In the genomic region with DNA sequence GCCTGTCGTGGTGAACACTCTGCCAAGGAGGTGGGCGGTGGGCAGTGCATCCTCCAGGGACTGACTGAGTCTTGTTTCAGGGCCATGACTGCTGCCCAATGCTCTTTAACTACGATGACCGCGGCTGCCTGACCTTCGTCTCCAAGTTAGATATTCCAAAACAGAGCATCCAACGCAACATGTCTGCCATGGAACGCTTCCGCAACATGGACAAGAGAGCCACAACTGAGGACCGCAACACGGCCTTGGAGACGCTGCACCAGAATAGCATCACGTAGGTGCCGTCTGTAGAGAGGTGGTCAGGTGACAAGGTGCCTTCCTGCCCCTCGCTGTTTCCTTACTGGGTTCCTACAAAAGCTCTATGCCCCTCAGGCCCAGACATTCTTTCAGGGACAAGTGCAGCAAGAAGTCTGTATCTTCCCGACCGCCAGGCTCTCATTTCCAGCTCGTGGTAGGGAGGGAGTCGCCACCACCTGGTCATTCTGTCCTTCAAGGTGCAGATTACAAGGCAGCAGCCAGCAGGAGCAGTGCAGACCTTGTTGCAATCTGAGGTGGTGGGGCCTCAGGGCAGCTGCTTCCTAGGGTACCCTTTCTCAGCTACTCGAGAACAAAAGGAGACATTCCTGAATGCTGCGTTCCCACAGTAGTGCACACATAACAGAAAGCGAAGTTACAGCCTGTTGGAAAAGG, we compare ENCODE assay signal across 22 cellular contexts.
"Had no signal": no experiment of that assay in that cellular context is flagged by ENCODE, and none has a peak within 500 bp of the region (broad histone marks: within the 10 kb centered on the region; RNA-seq: fewer than 3 reads in every experiment).

No MANE protein-coding gene starts in this region.

- H3K4me3 ChIP-seq: coronary artery, left lung, smooth muscle cell, suprapubic skin, upper lobe of left lung had no signal

- ATAC-seq: activated CD4-positive, alpha-beta T cell treated with anti-CD3 and anti-CD28 coated beads for 36 hours; activated naive CD4-positive, alpha-beta T cell treated with anti-CD3 and anti-CD28 coated beads, Interleukin-2, amount 50 U/mL, for 72 hours; foreskin keratinocyte; left lung; naive thymus-derived CD8-positive, alpha-beta T cell; stimulated activated naive CD8-positive, alpha-beta T cell treated with anti-CD3 and anti-CD28 coated beads, Interleukin-15, Interleukin-2, amounts not matched to agents 100 U/mL and 50 U/mL, for 24 hours; T-cell had no signal

- H3K4me2 ChIP-seq: smooth muscle cell had no signal

- H3K4me1 Mint-ChIP-seq: activated CD4-positive, alpha-beta memory T cell treated with anti-CD3 and anti-CD28 coated beads, Interleukin-2, amount 10 ng/mL, durations not matched to agents 7 days and 5 days; activated CD4-positive, alpha-beta T cell treated with anti-CD3 and anti-CD28 coated beads for 36 hours; T-cell had no signal

- DNase-seq: activated CD4-positive, alpha-beta memory T cell treated with anti-CD3 and anti-CD28 coated beads, Interleukin-2, amount 10 ng/mL, durations not matched to agents 7 days and 5 days; activated CD4-positive, alpha-beta T cell treated with anti-CD3 and anti-CD28 coated beads for 36 hours; activated gamma-delta T cell; activated T-cell treated with anti-CD3 and anti-CD28 coated beads, Interleukin-2, amount 50 U/mL, for 24 hours; central memory CD4-positive, alpha-beta T cell; effector CD4-positive, alpha-beta T cell; foreskin keratinocyte; left lung; mammary epithelial cell; naive thymus-derived CD8-positive, alpha-beta T cell; occipital lobe; right cardiac atrium; stimulated activated naive CD8-positive, alpha-beta T cell treated with anti-CD3 and anti-CD28 coated beads, Interleukin-15, Interleukin-2, amounts not matched to agents 100 U/mL and 50 U/mL, for 24 hours; T-cell; T-helper 9 cell; upper lobe of left lung had no signal

- H3K27me3 ChIP-seq: foreskin keratinocyte, left lung, suprapubic skin, upper lobe of left lung had no signal

- H3K4me1 ChIP-seq: foreskin keratinocyte, left lung, suprapubic skin, upper lobe of left lung had no signal

- H3K9me3 Mint-ChIP-seq: activated CD4-positive, alpha-beta memory T cell treated with anti-CD3 and anti-CD28 coated beads, Interleukin-2, amount 10 ng/mL, durations not matched to agents 7 days and 5 days; activated naive CD4-positive, alpha-beta T cell treated with anti-CD3 and anti-CD28 coated beads, Interleukin-2, amount 50 U/mL, for 72 hours; activated T-cell treated with anti-CD3 and anti-CD28 coated beads, Interleukin-2, amount 50 U/mL, for 24 hours; naive thymus-derived CD8-positive, alpha-beta T cell; T-cell had no signal

- H3K27ac Mint-ChIP-seq: activated CD4-positive, alpha-beta memory T cell treated with anti-CD3 and anti-CD28 coated beads, Interleukin-2, amount 10 ng/mL, durations not matched to agents 7 days and 5 days; activated CD4-positive, alpha-beta T cell treated with anti-CD3 and anti-CD28 coated beads for 36 hours; activated T-cell treated with anti-CD3 and anti-CD28 coated beads, Interleukin-2, amount 50 U/mL, for 24 hours; progenitor cell of endocrine pancreas had no signal

- H3K4me3 Mint-ChIP-seq: activated CD4-positive, alpha-beta memory T cell treated with anti-CD3 and anti-CD28 coated beads, Interleukin-2, amount 10 ng/mL, durations not matched to agents 7 days and 5 days; activated CD4-positive, alpha-beta T cell treated with anti-CD3 and anti-CD28 coated beads for 36 hours; activated T-cell treated with anti-CD3 and anti-CD28 coated beads, Interleukin-2, amount 50 U/mL, for 24 hours; naive thymus-derived CD8-positive, alpha-beta T cell; T-cell had no signal

- H3K27ac ChIP-seq: coronary artery, foreskin keratinocyte, left lung, suprapubic skin, upper lobe of left lung had no signal

- H3K9me3 ChIP-seq: left lung, suprapubic skin, upper lobe of left lung had no signal

- FAIRE-seq: keratinocyte had no signal

- H3K27me3 Mint-ChIP-seq: activated CD4-positive, alpha-beta memory T cell treated with anti-CD3 and anti-CD28 coated beads, Interleukin-2, amount 10 ng/mL, durations not matched to agents 7 days and 5 days; activated CD4-positive, alpha-beta T cell treated with anti-CD3 and anti-CD28 coated beads for 36 hours; activated T-cell treated with anti-CD3 and anti-CD28 coated beads, Interleukin-2, amount 50 U/mL, for 24 hours; naive thymus-derived CD8-positive, alpha-beta T cell; progenitor cell of endocrine pancreas; T-cell had no signal
